27 cellular contexts compared by ENCODE assay signal in the genomic region with DNA sequence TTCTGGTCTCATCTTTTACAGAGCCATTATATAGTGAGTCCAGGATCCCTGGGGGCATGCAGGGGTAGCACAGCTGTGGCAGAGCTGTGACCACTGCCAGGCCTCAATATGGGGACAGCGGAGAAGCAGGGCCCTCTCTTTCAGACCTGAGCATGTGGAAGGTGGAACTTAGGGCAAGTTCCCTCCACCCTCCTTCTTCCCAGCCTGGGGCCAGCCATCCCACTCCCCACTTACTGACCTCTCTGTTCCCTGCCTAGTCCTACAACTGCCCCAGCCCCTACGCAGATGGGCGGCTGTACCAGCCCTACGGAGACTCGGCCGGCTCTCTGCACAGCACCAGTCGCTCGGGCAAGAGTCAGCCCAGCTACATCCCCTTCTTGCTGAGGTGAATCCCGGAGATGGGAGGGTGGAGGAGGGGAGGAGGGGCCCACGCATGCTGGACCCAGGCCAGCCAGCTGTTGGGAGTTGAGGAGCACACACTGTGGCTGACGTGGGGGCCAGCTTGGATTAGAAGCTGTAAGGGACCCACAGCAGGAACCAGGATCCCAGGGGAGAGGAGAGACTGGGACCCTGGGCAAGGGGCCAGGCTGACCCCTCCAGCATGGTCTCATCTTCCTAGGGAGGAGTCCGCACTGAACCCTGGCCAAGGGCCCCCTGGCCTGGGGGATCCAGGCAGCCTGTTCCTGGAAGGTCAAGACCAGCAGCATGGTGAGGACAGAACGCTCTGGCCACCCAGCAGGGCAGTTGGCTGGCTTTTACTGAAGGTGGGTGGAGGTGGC. TPM values are rescaled to one million over a fixed set of nuclear protein-coding genes. Genes with fewer than 3 reads are reported as not detected.
DNase-seq lines count a peak whose midpoint lies in the region; ATAC-seq and TF ChIP-seq lines count a peak whose summit lies in the region.
"Had no signal": no experiment of that assay in that cellular context is flagged by ENCODE, and none has a peak within 500 bp of the region (broad histone marks: within the 10 kb centered on the region; RNA-seq: fewer than 3 reads in every experiment).

No MANE protein-coding gene starts in this region.

- H3K4me3 Mint-ChIP-seq in chondrocyte (ENCODE audit: unreplicated experiment) (no peak overlapping the region), mesothelial cell of epicardium (no peak overlapping the region)
- H3K4me3 Mint-ChIP-seq: CD8-positive, alpha-beta T cell; naive thymus-derived CD8-positive, alpha-beta T cell; T-helper 1 cell treated with Interleukin-12 subunit alpha and Interleukin-12 subunit beta and Interleukin-4 antibody, amounts not matched to agents 30 μg/mL and 1 μg/mL, for 36 hours had no signal

- intact Hi-C loops in PC-9 (cut with micrococcal nuclease; ENCODE audit: unreplicated experiment) = no loop called here

- no peaks in the 10 kb centered on the region for H4K20me1 ChIP-seq in PC-9 (ENCODE audit: insufficient read depth)

- H3K9me3 Mint-ChIP-seq in chondrocyte (ENCODE audit: low read depth) (no peaks in the 10 kb centered on the region), mesothelial cell of epicardium (no peaks in the 10 kb centered on the region)
- H3K9me3 Mint-ChIP-seq: activated naive CD4-positive, alpha-beta T cell treated with anti-CD3 and anti-CD28 coated beads, Interleukin-2, amount 50 U/mL, for 72 hours; CD8-positive, alpha-beta T cell; naive thymus-derived CD8-positive, alpha-beta T cell; T-helper 1 cell treated with Interleukin-12 subunit alpha and Interleukin-12 subunit beta and Interleukin-4 antibody, amounts not matched to agents 30 μg/mL and 1 μg/mL, for 36 hours had no signal

- H3K4me1 ChIP-seq in PC-9 (replicated peaks; ENCODE audit: insufficient read depth) = peaks cover 48% of the 10 kb centered on the region

- POLR2A ChIA-PET in PC-9 (lab: Charles Lee; ENCODE audit: unreplicated experiment) = no interaction called here

- peaks cover 31% of the 10 kb centered on the region for H3K4me1 Mint-ChIP-seq in chondrocyte (ENCODE audit: low read depth)
- peaks cover 37% of the 10 kb centered on the region for H3K4me1 Mint-ChIP-seq in mesothelial cell of epicardium

- peak overlapping the region; percentile 80 for H3K4me2 ChIP-seq in PC-9

- H3K36me3 Mint-ChIP-seq in chondrocyte (ENCODE audit: low read depth) = peaks cover 5% of the 10 kb centered on the region
- peaks cover 11% of the 10 kb centered on the region for H3K36me3 Mint-ChIP-seq in mesothelial cell of epicardium
- H3K36me3 Mint-ChIP-seq: activated naive CD4-positive, alpha-beta T cell treated with anti-CD3 and anti-CD28 coated beads, Interleukin-2, amount 50 U/mL, for 72 hours had no signal

- no peaks in the 10 kb centered on the region for H3K9me3 ChIP-seq in PC-9 (ENCODE audit: insufficient read depth, low read depth)
- H3K9me3 ChIP-seq: ascending aorta, sigmoid colon had no signal

- no peak overlapping the region for H3K4me3 ChIP-seq in PC-9
- H3K4me3 ChIP-seq: ascending aorta, GM12878, sigmoid colon had no signal

- H3K27ac Mint-ChIP-seq in chondrocyte (ENCODE audit: unreplicated experiment) (no peak overlapping the region), mesothelial cell of epicardium (peak overlapping the region; percentile 34)
- H3K27ac Mint-ChIP-seq: CD8-positive, alpha-beta T cell; T-helper 1 cell treated with Interleukin-12 subunit alpha and Interleukin-12 subunit beta and Interleukin-4 antibody, amounts not matched to agents 30 μg/mL and 1 μg/mL, for 36 hours had no signal

- H3K27me3 ChIP-seq in PC-9 (ENCODE audit: insufficient read depth, low read depth) = no peaks in the 10 kb centered on the region
- H3K27me3 ChIP-seq: ascending aorta, sigmoid colon had no signal

- no peak overlapping the region for H2AFZ ChIP-seq in PC-9
- H2AFZ ChIP-seq: parathyroid adenoma had no signal

- ATAC-seq in omental fat pad (ENCODE audit: low FRiP score) = no peak
- ATAC-seq: activated naive CD4-positive, alpha-beta T cell treated with anti-CD3 and anti-CD28 coated beads, Interleukin-2, amount 50 U/mL, for 72 hours; CD8-positive, alpha-beta T cell; GM12878; HCT116; naive thymus-derived CD8-positive, alpha-beta T cell; Panc1 had no signal

- H3K9me2 ChIP-seq in PC-9 (ENCODE audit: insufficient read depth) = no peaks in the 10 kb centered on the region

- DNase-seq in PC-9 (no peak), chondrocyte (ENCODE audit: low spot score) (peak; percentile 84), mesothelial cell of epicardium (ENCODE audit: low spot score in 2 of 2, unreplicated experiment in 2 of 2) (no peak), omental fat pad (ENCODE audit: low spot score) (no peak), NAMALWA (ENCODE audit: low spot score) (no peak), NCI-H1417 (lab: John Stamatoyannopoulos, UW) (no peak)
- no peak for DNase-seq in activated CD4-positive, alpha-beta T cell treated with anti-CD3 and anti-CD28 coated beads, Interleukin-2, amount 50 U/mL, for 48 hours
- DNase-seq: activated CD4-positive, alpha-beta T cell treated with anti-CD3 and anti-CD28 coated beads for 4 hours; CD8-positive, alpha-beta T cell; effector CD8-positive, alpha-beta T cell; foreskin melanocyte; islet precursor cell; NCI-H1105; NCI-H2081 treated with DMSO at 0.1 percent for 48 hours; NCI-H446 treated with DMSO at 0.1 percent for 48 hours; sigmoid colon had no signal

- H3K27ac ChIP-seq in PC-9 = peak overlapping the region; percentile 78; the same call in 1 of the 2 replicates
- H3K27ac ChIP-seq in temporal lobe (ENCODE audit: low read depth, low read length) = peak overlapping the region; percentile 27
- H3K27ac ChIP-seq: ascending aorta, parathyroid adenoma, sigmoid colon had no signal

- peaks cover 10% of the 10 kb centered on the region for H3K79me2 ChIP-seq in PC-9 (ENCODE audit: low read depth)
- H3K79me2 ChIP-seq: parathyroid adenoma had no signal

- H3K36me3 ChIP-seq in PC-9 (ENCODE audit: low read depth) = no peaks in the 10 kb centered on the region

- TF ChIP-seq CTCF in PC-9 (conservative IDR thresholded peaks at IDR 0.05) = no peak
- TF ChIP-seq CTCF in chondrocyte (IDR thresholded peaks at IDR 0.05) = no peak
- no peak for TF ChIP-seq CTCF in mesothelial cell of epicardium (IDR thresholded peaks at IDR 0.05; ENCODE audit: unreplicated experiment)
- TF ChIP-seq CTCF in omental fat pad (IDR thresholded peaks at IDR 0.05) = no peak

- peaks cover 33% of the 10 kb centered on the region for H3F3A ChIP-seq in PC-9 (ENCODE audit: insufficient read depth, low read depth)

- H3K27me3 Mint-ChIP-seq in chondrocyte (ENCODE audit: low read depth) = no peaks in the 10 kb centered on the region
- no peaks in the 10 kb centered on the region for H3K27me3 Mint-ChIP-seq in mesothelial cell of epicardium (ENCODE audit: low read depth)
- H3K27me3 Mint-ChIP-seq: naive thymus-derived CD8-positive, alpha-beta T cell had no signal

- BruUV-seq in PC-9 (replicated peaks; lab: Mats Ljungman, UMichigan) = no TSS peak

- CTCF ChIA-PET in PC-9 (lab: Charles Lee) = no interaction called here

RNA-seq across cellular contexts. Expression of a gene that starts 10.7 kb away (rescaled TPM):
- total RNA-seq in PC-9 (2021) = 26.4 and 28.6 TPM in 2 replicates
- total RNA-seq in chondrocyte = 4.3 to 6.6 TPM (median 6.5 TPM) in 3 replicates
- 15.8 to 18.3 TPM (median 17.6 TPM) in 3 replicates for total RNA-seq in mesothelial cell of epicardium
- 6.9 TPM for total RNA-seq in temporal lobe
- total RNA-seq in omental fat pad = 1 to 10 TPM; 1.7 to 8.7 (median 2.1) TPM
- total RNA-seq: CD8-positive, alpha-beta T cell had no signal

RNA-seq across cellular contexts. Expression of a gene that starts 22.9 kb away (rescaled TPM):
- total RNA-seq in PC-9 (2021) (19.0 and 19.5 TPM in 2 replicates), chondrocyte (8.6 to 10.3 TPM (median 9.9 TPM) in 3 replicates), mesothelial cell of epicardium (24.9 to 27.1 TPM (median 25.0 TPM) in 3 replicates), temporal lobe (46.5 TPM), omental fat pad (1 to 10 TPM; 1.6 to 2.6 (median 1.9) TPM)

RNA-seq across cellular contexts. Expression of a gene that starts 34.6 kb away (rescaled TPM):
- total RNA-seq in PC-9 (2021) (not detected in 2 replicates), chondrocyte (not detected in 3 replicates), mesothelial cell of epicardium (not detected in 3 replicates), temporal lobe (not detected), omental fat pad (not detected)
- total RNA-seq: activated naive CD4-positive, alpha-beta T cell treated with anti-CD3 and anti-CD28 coated beads, Interleukin-2, amount 50 U/mL, for 72 hours; ascending aorta; CD8-positive, alpha-beta T cell; GM12878; mesenteric fat pad; naive thymus-derived CD8-positive, alpha-beta T cell; sigmoid colon; subcutaneous adipose tissue had no signal

RNA-seq across cellular contexts. Expression of a gene that starts 58.5 kb away (rescaled TPM):
- total RNA-seq in PC-9 (2021) (206 and 279 TPM in 2 replicates), chondrocyte (127 to 354 TPM (median 348 TPM) in 3 replicates), mesothelial cell of epicardium (99.0 to 104 TPM (median 99.4 TPM) in 3 replicates), temporal lobe (109 TPM), omental fat pad (100 to 1,000 TPM; 109 to 151 (median 132) TPM)
